ENCODE assay signal across 8 cellular contexts in the genomic region with DNA sequence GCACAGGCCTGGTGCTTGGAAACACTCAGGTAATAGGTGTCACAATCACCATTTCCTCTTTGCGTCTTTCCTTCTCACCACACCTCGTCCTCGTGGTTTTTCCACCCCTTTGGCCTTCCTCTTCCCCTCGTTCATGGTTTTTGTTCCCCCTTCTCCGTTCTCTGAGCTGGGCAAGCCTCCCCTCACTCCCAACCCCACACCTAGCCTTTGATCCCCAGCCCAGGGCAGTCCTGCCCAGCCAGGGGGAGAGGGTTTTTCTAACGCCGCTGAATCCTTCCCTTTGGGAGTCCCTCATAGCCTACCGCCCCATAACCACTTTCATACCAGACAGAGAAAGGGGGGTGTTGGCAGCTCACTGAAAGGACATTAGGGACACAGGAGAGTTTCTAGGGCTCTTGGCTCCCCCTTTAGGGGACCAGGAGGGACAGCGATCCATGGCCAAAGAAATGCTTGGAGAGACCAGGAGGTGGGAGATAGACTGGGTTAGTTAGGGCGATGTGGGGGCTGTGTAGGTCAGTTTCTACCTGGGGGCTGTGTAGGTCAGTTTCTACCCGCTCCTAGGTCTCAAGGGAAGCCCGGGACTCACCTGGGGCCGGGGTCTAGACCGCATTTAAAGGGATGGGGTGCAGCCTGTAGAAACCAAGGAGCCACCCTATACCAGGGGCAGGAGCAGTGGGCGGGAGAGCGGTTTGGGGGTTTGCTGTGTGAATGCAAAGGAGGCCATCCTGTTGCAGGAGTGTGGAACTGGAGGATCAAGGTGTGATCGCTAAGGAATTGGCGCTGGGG. TPM values are rescaled to one million over a fixed set of nuclear protein-coding genes. Genes with fewer than 3 reads are reported as not detected.
DNase-seq lines count a peak whose midpoint lies in the region; ATAC-seq, FAIRE-seq and TF ChIP-seq lines count a peak whose summit lies in the region.

No MANE protein-coding gene starts in this region.

- peak; percentile 61 for DNase-seq in HTR-8/SVneo (ENCODE audit: insufficient read length, low spot score)
- peak; percentile 10 for DNase-seq in amniotic stem cell (lab: John Stamatoyannopoulos, UW)
- peak; percentile 30 for DNase-seq in kidney tubule cell (ENCODE audit: low spot score)
- no peak for DNase-seq in thyroid gland
- no peak for DNase-seq in activated gamma-delta T cell treated with Interleukin-2 at 50 U/mL for 16 hours
- no peak for DNase-seq in hypothalamus (lab: John Stamatoyannopoulos, UW)

- peaks cover 30 to 55% (median 44%) of the 10 kb centered on the region in 10 experiments for H3K4me1 ChIP-seq in BLaER1 treated with 17β-estradiol and CSF1 and Interleukin-3, amounts not matched to agents 10 nM and 100 nM
- peaks cover 0 to 9% of the 10 kb centered on the region in 2 donors for H3K4me1 ChIP-seq in thyroid gland

- peak overlapping the region; percentile 89 to 99 (median 96) for H3K4me2 ChIP-seq in BLaER1 treated with 17β-estradiol and CSF1 and Interleukin-3, amounts not matched to agents 10 nM and 100 nM

- H3K9ac ChIP-seq in BLaER1 treated with 17β-estradiol and CSF1 and Interleukin-3, amounts not matched to agents 10 nM and 100 nM = peak overlapping the region; percentile 78 to 98 (median 93)

- no peak for FAIRE-seq in HTR-8/SVneo (lab: Jason Lieb, UNC)

- H3K36me3 ChIP-seq in BLaER1 treated with 17β-estradiol and CSF1 and Interleukin-3, amounts not matched to agents 10 nM and 100 nM = peaks cover 24 to 44% (median 36%) of the 10 kb centered on the region in 11 experiments
- peaks cover 5 to 11% of the 10 kb centered on the region in 2 donors for H3K36me3 ChIP-seq in thyroid gland

- intact Hi-C loops in thyroid gland (cut with DNase I) = no loop called here

- H3K9me3 ChIP-seq in BLaER1 treated with 17β-estradiol and CSF1 and Interleukin-3, amounts not matched to agents 10 nM and 100 nM (replicated peaks in 1 of 11) = no peaks in the 10 kb centered on the region
- H3K9me3 ChIP-seq in thyroid gland = no peaks in the 10 kb centered on the region

- no peak for TF ChIP-seq CTCF in thyroid gland (IDR thresholded peaks at IDR 0.05)

- 31 to 38% methylated on average over 18 of the region's 18 CpGs for WGBS in thyroid gland, 2 donors

- H3K27ac ChIP-seq in BLaER1 treated with 17β-estradiol and CSF1 and Interleukin-3, amounts not matched to agents 10 nM and 100 nM = peak overlapping the region in 10 of 11 experiments; percentile 61 to 95 (median 91); a peak in 18 of 22 replicates
- H3K27ac ChIP-seq in thyroid gland = peak overlapping the region in 2 of 3 donors; percentile 24 to 38

- H3K27me3 ChIP-seq in BLaER1 treated with 17β-estradiol and CSF1 and Interleukin-3, amounts not matched to agents 10 nM and 100 nM = no peaks in the 10 kb centered on the region
- no peaks in the 10 kb centered on the region for H3K27me3 ChIP-seq in thyroid gland

- H3K4me3 ChIP-seq in BLaER1 treated with 17β-estradiol and CSF1 and Interleukin-3, amounts not matched to agents 10 nM and 100 nM = peak overlapping the region; percentile 66 to 97 (median 91)
- peak overlapping the region; percentile 36 to 73 (median 37) for H3K4me3 ChIP-seq in thyroid gland (replicated peaks in 1 of 3)

- peaks cover 0 to 51% (median 36%) of the 10 kb centered on the region in 11 experiments; a peak in 18 of 22 replicates for H4K20me1 ChIP-seq in BLaER1 treated with 17β-estradiol and CSF1 and Interleukin-3, amounts not matched to agents 10 nM and 100 nM

- TF ChIP-seq POLR2A in thyroid gland (IDR thresholded peaks at IDR 0.05) = no peak

- ATAC-seq in HG02759 (IDR thresholded peaks at IDR 0.05; ENCODE audit: unreplicated experiment) = no peak

RNA-seq across cellular contexts. Expression of gene EPHB4, which starts 1.4 kb away (rescaled TPM):
- total RNA-seq in thyroid gland = 10 to 100 TPM; 27.9 to 38.0 (median 35.1) TPM

RNA-seq across cellular contexts. Expression of gene SLC12A9, which starts 26.6 kb away (rescaled TPM):
- 10 to 100 TPM; 15.2 to 27.9 (median 17.2) TPM for total RNA-seq in thyroid gland

RNA-seq across cellular contexts. Expression of gene TRIP6, which starts 41.2 kb away (rescaled TPM):
- 100 to 1,000 TPM in 3 of 4 donors, 10 to 100 TPM in 1; 64.5 to 122 (median 109) TPM for total RNA-seq in thyroid gland

RNA-seq across cellular contexts. Expression of gene SRRT, which starts 49.0 kb away (rescaled TPM):
- total RNA-seq in thyroid gland = 100 to 1,000 TPM in 1 of 4 donors, 10 to 100 TPM in 3; 62.5 to 109 (median 93.2) TPM

Comparison
In these comparisons a context has a peak if more than half of its experiments do, and no peak if none do; other contexts are left out.
1. DNase-seq: peak in HTR-8/SVneo (single experiment), amniotic stem cell (single experiment) and kidney tubule cell (single experiment); none in thyroid gland (0 of 2), activated gamma-delta T cell treated with Interleukin-2 at 50 U/mL for 16 hours (single experiment) and hypothalamus (0 of 51).